ENCODE assay signal across 6 cellular contexts in the genomic region with DNA sequence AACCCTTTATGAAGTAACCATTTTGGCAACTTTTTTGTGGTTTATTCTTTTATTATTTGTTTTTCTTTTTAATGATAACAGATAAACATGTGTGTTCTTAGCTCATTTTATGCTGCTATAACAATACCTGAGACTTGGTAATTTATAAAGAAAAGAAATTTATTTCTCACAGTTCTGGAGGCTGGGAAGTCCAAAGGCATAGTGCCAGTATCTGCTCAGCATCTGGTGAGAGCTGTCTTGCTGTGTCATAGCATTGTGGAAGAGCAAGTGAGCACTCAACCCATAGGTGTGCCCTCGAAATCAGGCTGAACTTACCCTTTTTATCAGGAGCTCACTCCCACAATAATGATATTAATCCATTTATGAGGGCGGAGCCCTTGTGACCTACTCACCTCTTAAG.
"Had no signal": no experiment of that assay in that cellular context is flagged by ENCODE, and none has a peak within 500 bp of the region (broad histone marks: within the 10 kb centered on the region; RNA-seq: fewer than 3 reads in every experiment).

No MANE protein-coding gene starts in this region.

- H3K9me3 Mint-ChIP-seq: IgD-negative memory B cell had no signal

- H3K27ac ChIP-seq: HL-60 had no signal

- H3K4me3 Mint-ChIP-seq: IgD-negative memory B cell had no signal

- H3K27ac Mint-ChIP-seq: IgD-negative memory B cell had no signal

- H3K27me3 Mint-ChIP-seq: IgD-negative memory B cell had no signal

- DNase-seq: IMR-90, KBM-7, KG1 had no signal

- FAIRE-seq: HTR-8/SVneo had no signal
